ENCODE assay signal across 1 cellular context in the genomic region with DNA sequence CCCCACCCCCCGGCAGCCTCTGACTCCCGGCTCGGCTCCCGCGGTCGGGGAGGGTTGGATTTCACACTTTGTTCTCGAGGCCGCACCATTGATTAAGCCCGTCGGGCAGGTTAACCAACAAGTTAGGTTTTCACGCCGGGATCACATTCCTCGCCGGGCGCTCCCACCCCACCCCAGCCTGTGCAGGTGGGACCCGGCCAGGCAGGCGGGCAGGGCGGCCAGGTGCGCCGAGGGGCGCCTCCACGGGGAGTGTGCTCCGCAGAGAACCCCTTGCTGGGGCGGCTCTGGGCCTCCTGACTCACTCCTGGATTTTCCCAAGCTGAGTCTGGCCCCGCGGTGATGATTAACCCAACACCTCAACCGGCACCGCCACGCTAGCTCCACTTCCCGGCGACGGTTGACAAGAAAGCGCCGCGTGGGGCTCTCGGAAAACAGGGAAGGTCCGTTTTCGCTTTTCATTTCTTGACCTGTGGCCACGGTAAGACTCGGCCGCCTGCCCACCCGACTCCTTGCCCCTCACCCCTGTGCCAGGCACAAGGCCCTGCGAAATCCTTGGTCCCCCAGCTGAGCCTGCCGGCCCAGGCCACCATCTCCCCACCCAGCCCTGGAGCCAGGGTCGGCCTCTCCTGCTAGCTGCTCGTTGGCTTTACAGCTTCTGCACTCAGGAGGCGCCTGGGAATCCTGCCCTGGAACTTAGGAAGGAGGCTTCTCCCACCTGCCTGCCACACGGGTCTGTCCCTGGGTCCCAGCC.
A peak's percentile ranks its signal among the peaks of the same experiment; 100 is the strongest.
TF ChIP-seq lines count a peak whose summit lies in the region.

No MANE protein-coding gene starts in this region.

TF ChIP-seq in HepG2, 621 proteins besides CTCF, POLR2A, EP300 and RAD21 (continued from another document and continues in another):
- TF ChIP-seq ZKSCAN5 (CRISPR knock-in tag; IDR thresholded peaks at IDR 0.05) (no peak), XRCC5 (optimal IDR thresholded peaks at IDR 0.05; ENCODE audit: low read length) (peak; percentile 4), MEIS2 (CRISPR knock-in tag; IDR thresholded peaks at IDR 0.05) (peak; percentile 43; the same call in 1 of the 2 replicates), ZNF792 (CRISPR knock-in tag; IDR thresholded peaks at IDR 0.05) (peak; percentile 18; the same call in 1 of the 2 replicates), ZC3H13 (CRISPR knock-in tag; IDR thresholded peaks at IDR 0.05) (no peak), ZNF451 (CRISPR knock-in tag; IDR thresholded peaks at IDR 0.05) (peak; percentile 18; the same call in 1 of the 2 replicates), MIER3 (CRISPR knock-in tag; IDR thresholded peaks at IDR 0.05; ENCODE audit: borderline replicate concordance) (no peak), ARNTL (CRISPR knock-in tag; IDR thresholded peaks at IDR 0.05) (no peak), MEF2D (CRISPR knock-in tag; IDR thresholded peaks at IDR 0.05) (0 out of 2 replicates have a peak, but pooled peaks have one; percentile 20), PPARG (CRISPR knock-in tag; conservative IDR thresholded peaks at IDR 0.05) (0 out of 2 replicates have a peak, but pooled peaks have one; percentile 12), KMT2A (CRISPR knock-in tag; IDR thresholded peaks at IDR 0.05) (0 out of 2 replicates have a peak, but pooled peaks have one; percentile 18), ZEB1 (IDR thresholded peaks at IDR 0.05; ENCODE audit: insufficient replicate concordance, low read depth) (peak; percentile 55), SOX6 (IDR thresholded peaks at IDR 0.05) (no peak), SOX6 (CRISPR knock-in tag; IDR thresholded peaks at IDR 0.05) (peak; percentile 9; the same call in 1 of the 2 replicates), ZNF350 (CRISPR knock-in tag; IDR thresholded peaks at IDR 0.05; ENCODE audit: borderline replicate concordance, low read depth) (peak; percentile 18), TBX2 (CRISPR knock-in tag; IDR thresholded peaks at IDR 0.05; ENCODE audit: borderline replicate concordance) (peak; percentile 47; the same call in 1 of the 2 replicates), ZNF883 (CRISPR knock-in tag; IDR thresholded peaks at IDR 0.05; ENCODE audit: not compliant biosample characterization) (peak; percentile 54), ZMAT3 (CRISPR knock-in tag; conservative IDR thresholded peaks at IDR 0.05) (0 out of 2 replicates have a peak, but pooled peaks have one; percentile 1), ZSCAN30 (CRISPR knock-in tag; IDR thresholded peaks at IDR 0.05) (no peak), ZNF788 (CRISPR knock-in tag; IDR thresholded peaks at IDR 0.05; ENCODE audit: borderline replicate concordance) (peak; percentile 37; the same call in 1 of the 2 replicates)
- TF ChIP-seq, protein P1, sequence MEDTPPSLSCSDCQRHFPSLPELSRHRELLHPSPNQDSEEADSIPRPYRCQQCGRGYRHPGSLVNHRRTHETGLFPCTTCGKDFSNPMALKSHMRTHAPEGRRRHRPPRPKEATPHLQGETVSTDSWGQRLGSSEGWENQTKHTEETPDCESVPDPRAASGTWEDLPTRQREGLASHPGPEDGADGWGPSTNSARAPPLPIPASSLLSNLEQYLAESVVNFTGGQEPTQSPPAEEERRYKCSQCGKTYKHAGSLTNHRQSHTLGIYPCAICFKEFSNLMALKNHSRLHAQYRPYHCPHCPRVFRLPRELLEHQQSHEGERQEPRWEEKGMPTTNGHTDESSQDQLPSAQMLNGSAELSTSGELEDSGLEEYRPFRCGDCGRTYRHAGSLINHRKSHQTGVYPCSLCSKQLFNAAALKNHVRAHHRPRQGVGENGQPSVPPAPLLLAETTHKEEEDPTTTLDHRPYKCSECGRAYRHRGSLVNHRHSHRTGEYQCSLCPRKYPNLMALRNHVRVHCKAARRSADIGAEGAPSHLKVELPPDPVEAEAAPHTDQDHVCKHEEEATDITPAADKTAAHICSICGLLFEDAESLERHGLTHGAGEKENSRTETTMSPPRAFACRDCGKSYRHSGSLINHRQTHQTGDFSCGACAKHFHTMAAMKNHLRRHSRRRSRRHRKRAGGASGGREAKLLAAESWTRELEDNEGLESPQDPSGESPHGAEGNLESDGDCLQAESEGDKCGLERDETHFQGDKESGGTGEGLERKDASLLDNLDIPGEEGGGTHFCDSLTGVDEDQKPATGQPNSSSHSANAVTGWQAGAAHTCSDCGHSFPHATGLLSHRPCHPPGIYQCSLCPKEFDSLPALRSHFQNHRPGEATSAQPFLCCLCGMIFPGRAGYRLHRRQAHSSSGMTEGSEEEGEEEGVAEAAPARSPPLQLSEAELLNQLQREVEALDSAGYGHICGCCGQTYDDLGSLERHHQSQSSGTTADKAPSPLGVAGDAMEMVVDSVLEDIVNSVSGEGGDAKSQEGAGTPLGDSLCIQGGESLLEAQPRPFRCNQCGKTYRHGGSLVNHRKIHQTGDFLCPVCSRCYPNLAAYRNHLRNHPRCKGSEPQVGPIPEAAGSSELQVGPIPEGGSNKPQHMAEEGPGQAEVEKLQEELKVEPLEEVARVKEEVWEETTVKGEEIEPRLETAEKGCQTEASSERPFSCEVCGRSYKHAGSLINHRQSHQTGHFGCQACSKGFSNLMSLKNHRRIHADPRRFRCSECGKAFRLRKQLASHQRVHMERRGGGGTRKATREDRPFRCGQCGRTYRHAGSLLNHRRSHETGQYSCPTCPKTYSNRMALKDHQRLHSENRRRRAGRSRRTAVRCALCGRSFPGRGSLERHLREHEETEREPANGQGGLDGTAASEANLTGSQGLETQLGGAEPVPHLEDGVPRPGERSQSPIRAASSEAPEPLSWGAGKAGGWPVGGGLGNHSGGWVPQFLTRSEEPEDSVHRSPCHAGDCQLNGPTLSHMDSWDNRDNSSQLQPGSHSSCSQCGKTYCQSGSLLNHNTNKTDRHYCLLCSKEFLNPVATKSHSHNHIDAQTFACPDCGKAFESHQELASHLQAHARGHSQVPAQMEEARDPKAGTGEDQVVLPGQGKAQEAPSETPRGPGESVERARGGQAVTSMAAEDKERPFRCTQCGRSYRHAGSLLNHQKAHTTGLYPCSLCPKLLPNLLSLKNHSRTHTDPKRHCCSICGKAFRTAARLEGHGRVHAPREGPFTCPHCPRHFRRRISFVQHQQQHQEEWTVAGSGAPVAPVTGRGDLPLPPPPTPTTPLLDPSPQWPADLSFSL (CRISPR knock-in tag; IDR thresholded peaks at IDR 0.05) = no peak
- TF ChIP-seq, protein P2, sequence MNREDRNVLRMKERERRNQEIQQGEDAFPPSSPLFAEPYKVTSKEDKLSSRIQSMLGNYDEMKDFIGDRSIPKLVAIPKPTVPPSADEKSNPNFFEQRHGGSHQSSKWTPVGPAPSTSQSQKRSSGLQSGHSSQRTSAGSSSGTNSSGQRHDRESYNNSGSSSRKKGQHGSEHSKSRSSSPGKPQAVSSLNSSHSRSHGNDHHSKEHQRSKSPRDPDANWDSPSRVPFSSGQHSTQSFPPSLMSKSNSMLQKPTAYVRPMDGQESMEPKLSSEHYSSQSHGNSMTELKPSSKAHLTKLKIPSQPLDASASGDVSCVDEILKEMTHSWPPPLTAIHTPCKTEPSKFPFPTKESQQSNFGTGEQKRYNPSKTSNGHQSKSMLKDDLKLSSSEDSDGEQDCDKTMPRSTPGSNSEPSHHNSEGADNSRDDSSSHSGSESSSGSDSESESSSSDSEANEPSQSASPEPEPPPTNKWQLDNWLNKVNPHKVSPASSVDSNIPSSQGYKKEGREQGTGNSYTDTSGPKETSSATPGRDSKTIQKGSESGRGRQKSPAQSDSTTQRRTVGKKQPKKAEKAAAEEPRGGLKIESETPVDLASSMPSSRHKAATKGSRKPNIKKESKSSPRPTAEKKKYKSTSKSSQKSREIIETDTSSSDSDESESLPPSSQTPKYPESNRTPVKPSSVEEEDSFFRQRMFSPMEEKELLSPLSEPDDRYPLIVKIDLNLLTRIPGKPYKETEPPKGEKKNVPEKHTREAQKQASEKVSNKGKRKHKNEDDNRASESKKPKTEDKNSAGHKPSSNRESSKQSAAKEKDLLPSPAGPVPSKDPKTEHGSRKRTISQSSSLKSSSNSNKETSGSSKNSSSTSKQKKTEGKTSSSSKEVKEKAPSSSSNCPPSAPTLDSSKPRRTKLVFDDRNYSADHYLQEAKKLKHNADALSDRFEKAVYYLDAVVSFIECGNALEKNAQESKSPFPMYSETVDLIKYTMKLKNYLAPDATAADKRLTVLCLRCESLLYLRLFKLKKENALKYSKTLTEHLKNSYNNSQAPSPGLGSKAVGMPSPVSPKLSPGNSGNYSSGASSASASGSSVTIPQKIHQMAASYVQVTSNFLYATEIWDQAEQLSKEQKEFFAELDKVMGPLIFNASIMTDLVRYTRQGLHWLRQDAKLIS (CRISPR knock-in tag; IDR thresholded peaks at IDR 0.05) = no peak
- TF ChIP-seq, protein P3, sequence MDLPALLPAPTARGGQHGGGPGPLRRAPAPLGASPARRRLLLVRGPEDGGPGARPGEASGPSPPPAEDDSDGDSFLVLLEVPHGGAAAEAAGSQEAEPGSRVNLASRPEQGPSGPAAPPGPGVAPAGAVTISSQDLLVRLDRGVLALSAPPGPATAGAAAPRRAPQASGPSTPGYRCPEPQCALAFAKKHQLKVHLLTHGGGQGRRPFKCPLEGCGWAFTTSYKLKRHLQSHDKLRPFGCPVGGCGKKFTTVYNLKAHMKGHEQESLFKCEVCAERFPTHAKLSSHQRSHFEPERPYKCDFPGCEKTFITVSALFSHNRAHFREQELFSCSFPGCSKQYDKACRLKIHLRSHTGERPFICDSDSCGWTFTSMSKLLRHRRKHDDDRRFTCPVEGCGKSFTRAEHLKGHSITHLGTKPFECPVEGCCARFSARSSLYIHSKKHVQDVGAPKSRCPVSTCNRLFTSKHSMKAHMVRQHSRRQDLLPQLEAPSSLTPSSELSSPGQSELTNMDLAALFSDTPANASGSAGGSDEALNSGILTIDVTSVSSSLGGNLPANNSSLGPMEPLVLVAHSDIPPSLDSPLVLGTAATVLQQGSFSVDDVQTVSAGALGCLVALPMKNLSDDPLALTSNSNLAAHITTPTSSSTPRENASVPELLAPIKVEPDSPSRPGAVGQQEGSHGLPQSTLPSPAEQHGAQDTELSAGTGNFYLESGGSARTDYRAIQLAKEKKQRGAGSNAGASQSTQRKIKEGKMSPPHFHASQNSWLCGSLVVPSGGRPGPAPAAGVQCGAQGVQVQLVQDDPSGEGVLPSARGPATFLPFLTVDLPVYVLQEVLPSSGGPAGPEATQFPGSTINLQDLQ (CRISPR knock-in tag; IDR thresholded peaks at IDR 0.05) = peak; percentile 56; the same call in 1 of the 2 replicates
- TF ChIP-seq, protein P4, sequence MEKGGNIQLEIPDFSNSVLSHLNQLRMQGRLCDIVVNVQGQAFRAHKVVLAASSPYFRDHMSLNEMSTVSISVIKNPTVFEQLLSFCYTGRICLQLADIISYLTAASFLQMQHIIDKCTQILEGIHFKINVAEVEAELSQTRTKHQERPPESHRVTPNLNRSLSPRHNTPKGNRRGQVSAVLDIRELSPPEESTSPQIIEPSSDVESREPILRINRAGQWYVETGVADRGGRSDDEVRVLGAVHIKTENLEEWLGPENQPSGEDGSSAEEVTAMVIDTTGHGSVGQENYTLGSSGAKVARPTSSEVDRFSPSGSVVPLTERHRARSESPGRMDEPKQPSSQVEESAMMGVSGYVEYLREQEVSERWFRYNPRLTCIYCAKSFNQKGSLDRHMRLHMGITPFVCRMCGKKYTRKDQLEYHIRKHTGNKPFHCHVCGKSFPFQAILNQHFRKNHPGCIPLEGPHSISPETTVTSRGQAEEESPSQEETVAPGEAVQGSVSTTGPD (CRISPR knock-in tag; IDR thresholded peaks at IDR 0.05) = peak; percentile 20; the same call in 1 of the 2 replicates
- TF ChIP-seq, protein P5, sequence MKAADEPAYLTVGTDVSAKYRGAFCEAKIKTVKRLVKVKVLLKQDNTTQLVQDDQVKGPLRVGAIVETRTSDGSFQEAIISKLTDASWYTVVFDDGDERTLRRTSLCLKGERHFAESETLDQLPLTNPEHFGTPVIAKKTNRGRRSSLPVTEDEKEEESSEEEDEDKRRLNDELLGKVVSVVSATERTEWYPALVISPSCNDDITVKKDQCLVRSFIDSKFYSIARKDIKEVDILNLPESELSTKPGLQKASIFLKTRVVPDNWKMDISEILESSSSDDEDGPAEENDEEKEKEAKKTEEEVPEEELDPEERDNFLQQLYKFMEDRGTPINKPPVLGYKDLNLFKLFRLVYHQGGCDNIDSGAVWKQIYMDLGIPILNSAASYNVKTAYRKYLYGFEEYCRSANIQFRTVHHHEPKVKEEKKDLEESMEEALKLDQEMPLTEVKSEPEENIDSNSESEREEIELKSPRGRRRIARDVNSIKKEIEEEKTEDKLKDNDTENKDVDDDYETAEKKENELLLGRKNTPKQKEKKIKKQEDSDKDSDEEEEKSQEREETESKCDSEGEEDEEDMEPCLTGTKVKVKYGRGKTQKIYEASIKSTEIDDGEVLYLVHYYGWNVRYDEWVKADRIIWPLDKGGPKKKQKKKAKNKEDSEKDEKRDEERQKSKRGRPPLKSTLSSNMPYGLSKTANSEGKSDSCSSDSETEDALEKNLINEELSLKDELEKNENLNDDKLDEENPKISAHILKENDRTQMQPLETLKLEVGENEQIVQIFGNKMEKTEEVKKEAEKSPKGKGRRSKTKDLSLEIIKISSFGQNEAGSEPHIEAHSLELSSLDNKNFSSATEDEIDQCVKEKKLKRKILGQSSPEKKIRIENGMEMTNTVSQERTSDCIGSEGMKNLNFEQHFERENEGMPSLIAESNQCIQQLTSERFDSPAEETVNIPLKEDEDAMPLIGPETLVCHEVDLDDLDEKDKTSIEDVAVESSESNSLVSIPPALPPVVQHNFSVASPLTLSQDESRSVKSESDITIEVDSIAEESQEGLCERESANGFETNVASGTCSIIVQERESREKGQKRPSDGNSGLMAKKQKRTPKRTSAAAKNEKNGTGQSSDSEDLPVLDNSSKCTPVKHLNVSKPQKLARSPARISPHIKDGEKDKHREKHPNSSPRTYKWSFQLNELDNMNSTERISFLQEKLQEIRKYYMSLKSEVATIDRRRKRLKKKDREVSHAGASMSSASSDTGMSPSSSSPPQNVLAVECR (CRISPR knock-in tag; IDR thresholded peaks at IDR 0.05; ENCODE audit: borderline replicate concordance) = peak; percentile 44; the same call in 1 of the 2 replicates
- TF ChIP-seq, protein P6, sequence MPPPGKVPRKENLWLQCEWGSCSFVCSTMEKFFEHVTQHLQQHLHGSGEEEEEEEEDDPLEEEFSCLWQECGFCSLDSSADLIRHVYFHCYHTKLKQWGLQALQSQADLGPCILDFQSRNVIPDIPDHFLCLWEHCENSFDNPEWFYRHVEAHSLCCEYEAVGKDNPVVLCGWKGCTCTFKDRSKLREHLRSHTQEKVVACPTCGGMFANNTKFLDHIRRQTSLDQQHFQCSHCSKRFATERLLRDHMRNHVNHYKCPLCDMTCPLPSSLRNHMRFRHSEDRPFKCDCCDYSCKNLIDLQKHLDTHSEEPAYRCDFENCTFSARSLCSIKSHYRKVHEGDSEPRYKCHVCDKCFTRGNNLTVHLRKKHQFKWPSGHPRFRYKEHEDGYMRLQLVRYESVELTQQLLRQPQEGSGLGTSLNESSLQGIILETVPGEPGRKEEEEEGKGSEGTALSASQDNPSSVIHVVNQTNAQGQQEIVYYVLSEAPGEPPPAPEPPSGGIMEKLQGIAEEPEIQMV (CRISPR knock-in tag; IDR thresholded peaks at IDR 0.05; ENCODE audit: low read depth) = no peak; the same call in 1 of the 2 replicates
- TF ChIP-seq, protein P7, sequence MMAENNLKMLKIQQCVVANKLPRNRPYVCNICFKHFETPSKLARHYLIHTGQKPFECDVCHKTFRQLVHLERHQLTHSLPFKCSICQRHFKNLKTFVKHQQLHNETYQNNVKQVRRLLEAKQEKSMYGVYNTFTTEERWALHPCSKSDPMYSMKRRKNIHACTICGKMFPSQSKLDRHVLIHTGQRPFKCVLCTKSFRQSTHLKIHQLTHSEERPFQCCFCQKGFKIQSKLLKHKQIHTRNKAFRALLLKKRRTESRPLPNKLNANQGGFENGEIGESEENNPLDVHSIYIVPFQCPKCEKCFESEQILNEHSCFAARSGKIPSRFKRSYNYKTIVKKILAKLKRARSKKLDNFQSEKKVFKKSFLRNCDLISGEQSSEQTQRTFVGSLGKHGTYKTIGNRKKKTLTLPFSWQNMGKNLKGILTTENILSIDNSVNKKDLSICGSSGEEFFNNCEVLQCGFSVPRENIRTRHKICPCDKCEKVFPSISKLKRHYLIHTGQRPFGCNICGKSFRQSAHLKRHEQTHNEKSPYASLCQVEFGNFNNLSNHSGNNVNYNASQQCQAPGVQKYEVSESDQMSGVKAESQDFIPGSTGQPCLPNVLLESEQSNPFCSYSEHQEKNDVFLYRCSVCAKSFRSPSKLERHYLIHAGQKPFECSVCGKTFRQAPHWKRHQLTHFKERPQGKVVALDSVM (CRISPR knock-in tag; IDR thresholded peaks at IDR 0.05) = 0 out of 2 replicates have a peak, but pooled peaks have one; percentile 25
